Comparison of ENCODE assay signal across 8 cellular contexts in the genomic region with DNA sequence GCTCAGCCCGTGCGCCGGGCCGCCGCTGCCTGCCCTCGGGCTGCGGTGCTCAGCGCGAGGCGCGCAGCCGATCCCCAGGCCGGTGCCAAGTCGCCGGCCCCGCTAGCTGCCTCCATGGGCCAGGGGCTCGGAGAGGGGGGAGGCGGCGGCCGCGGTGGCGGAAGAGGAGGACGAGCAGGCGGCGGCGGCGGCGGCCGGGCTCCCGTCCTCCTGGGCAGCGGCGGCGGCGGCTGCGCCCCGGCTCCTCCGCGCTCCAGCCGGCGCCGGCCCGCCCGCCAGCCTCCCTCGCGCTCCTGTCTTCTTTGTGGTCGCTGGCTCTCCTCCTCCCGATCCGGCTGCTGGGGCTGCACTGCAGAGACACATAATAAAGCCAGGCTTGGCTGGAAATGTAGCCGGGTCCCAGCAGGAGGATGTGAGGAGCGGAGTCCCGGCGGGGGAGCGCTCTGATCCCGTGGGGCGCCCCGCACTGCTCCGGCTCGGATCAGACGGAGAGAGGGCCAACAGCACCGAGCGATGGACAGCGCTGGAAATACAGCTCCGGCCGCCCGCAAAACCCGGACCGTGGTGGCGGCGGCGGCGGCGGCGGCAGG. TPM values are rescaled to one million over a fixed set of nuclear protein-coding genes. Genes with fewer than 3 reads are reported as not detected.
DNase-seq lines count a peak whose midpoint lies in the region; ATAC-seq and TF ChIP-seq lines count a peak whose summit lies in the region.

No MANE protein-coding gene starts in this region.

- peaks cover 22 to 63% (median 30%) of the 10 kb centered on the region in 3 donors for H3K4me1 ChIP-seq in esophagus squamous epithelium
- H3K4me1 ChIP-seq in thymus (ENCODE audit: control insufficient read depth, insufficient read depth, low read length), result peaks cover 7% of the 10 kb centered on the region

- peak overlapping the region; percentile 47 for H3K4me3 Mint-ChIP-seq in activated CD8-positive, alpha-beta T cell treated with anti-CD3 and anti-CD28 coated beads for 36 hours

- no peak overlapping the region for H3K27ac Mint-ChIP-seq in activated CD8-positive, alpha-beta T cell treated with anti-CD3 and anti-CD28 coated beads for 36 hours

- CTCF ChIA-PET in activated CD8-positive, alpha-beta T cell treated with anti-CD3 and anti-CD28 coated beads for 36 hours (lab: Charles Lee), result interaction anchor here (0.6 to 4.5 kb wide), 16 partner anchors 14 to 415 kb away, joined by 3 to 28 read pairs (median 5); no protein-coding TSS in a partner anchor

- no peak for ATAC-seq in activated CD8-positive, alpha-beta T cell treated with anti-CD3 and anti-CD28 coated beads for 36 hours
- ATAC-seq in HG03025 (IDR thresholded peaks at IDR 0.05; ENCODE audit: low FRiP score, unreplicated experiment), result no peak

- peak; percentile 2 for DNase-seq in DMS153 treated with DMSO at 0.1 percent for 48 hours (lab: John Stamatoyannopoulos, UW; ENCODE audit: unreplicated experiment)
- no peak for DNase-seq in DMS153 (lab: John Stamatoyannopoulos, UW)
- peak; percentile 63 for DNase-seq in NCI-H1092 (lab: John Stamatoyannopoulos, UW)
- peak; percentile 34 for DNase-seq in activated CD8-positive, alpha-beta T cell treated with anti-CD3 and anti-CD28 coated beads for 36 hours
- DNase-seq in esophagus squamous epithelium (lab: John Stamatoyannopoulos, UW), result no peak
- peak; percentile 69 for DNase-seq in middle frontal gyrus (ENCODE audit: extremely low spot score, low spot score)

- H3K27ac ChIP-seq in esophagus squamous epithelium (peak overlapping the region; percentile 77 to 96 (median 87)), thymus (ENCODE audit: low read depth) (peak overlapping the region; percentile 15)

- intact Hi-C loops in activated CD8-positive, alpha-beta T cell treated with anti-CD3 and anti-CD28 coated beads for 36 hours (cut with micrococcal nuclease), result no loop called here
- intact Hi-C loops in esophagus squamous epithelium (cut with DNase I), result no loop called here

- H3K27me3 Mint-ChIP-seq in activated CD8-positive, alpha-beta T cell treated with anti-CD3 and anti-CD28 coated beads for 36 hours, result peaks cover 45% of the 10 kb centered on the region

- peaks cover 3% of the 10 kb centered on the region for H3K4me1 Mint-ChIP-seq in activated CD8-positive, alpha-beta T cell treated with anti-CD3 and anti-CD28 coated beads for 36 hours (ENCODE audit: low read depth)

- H3K36me3 Mint-ChIP-seq in activated CD8-positive, alpha-beta T cell treated with anti-CD3 and anti-CD28 coated beads for 36 hours (ENCODE audit: low read depth), result no peaks in the 10 kb centered on the region

- H3K4me3 ChIP-seq in esophagus squamous epithelium (peak overlapping the region; percentile 60 to 90 (median 71)), thymus (ENCODE audit: low read length) (peak overlapping the region; percentile 68)

- WGBS in esophagus squamous epithelium, 2 donors, result no CpG with 5 or more reads among the region's 73 CpGs
- under 1% methylated on average over 72 of the region's 73 CpGs for WGBS in thymus

- H3K27me3 ChIP-seq in esophagus squamous epithelium, result peaks cover 0 to 83% (median 0%) of the 10 kb centered on the region in 4 donors
- H3K27me3 ChIP-seq in thymus (ENCODE audit: control insufficient read depth, insufficient read depth), result peaks cover 77% of the 10 kb centered on the region

- H3K9me3 ChIP-seq in esophagus squamous epithelium (no peaks in the 10 kb centered on the region), thymus (ENCODE audit: control insufficient read depth) (peaks cover 2% of the 10 kb centered on the region)

- H3K9me3 Mint-ChIP-seq in activated CD8-positive, alpha-beta T cell treated with anti-CD3 and anti-CD28 coated beads for 36 hours, result no peaks in the 10 kb centered on the region

- POLR2A ChIA-PET in activated CD8-positive, alpha-beta T cell treated with anti-CD3 and anti-CD28 coated beads for 36 hours (lab: Charles Lee), result interaction anchor here (1.2 to 1.3 kb wide), 2 partner anchors 8 to 168 kb away, joined by 3 read pairs; a partner anchor contains a TSS

- H3K36me3 ChIP-seq in esophagus squamous epithelium, result no peaks in the 10 kb centered on the region
- H3K36me3 ChIP-seq in thymus (ENCODE audit: control insufficient read depth, insufficient read depth), result no peaks in the 10 kb centered on the region

- no peak for TF ChIP-seq POLR2A in esophagus squamous epithelium (IDR thresholded peaks at IDR 0.05)

- TF ChIP-seq CTCF in activated CD8-positive, alpha-beta T cell treated with anti-CD3 and anti-CD28 coated beads for 36 hours (IDR thresholded peaks at IDR 0.05), result no peak
- TF ChIP-seq CTCF in esophagus squamous epithelium (IDR thresholded peaks at IDR 0.05), result peak in 3 of 6 experiments; percentile 17 to 19 (median 18)

RNA-seq across cellular contexts. Expression of a gene that starts 0.9 kb away (rescaled TPM):
- not detected for total RNA-seq in activated CD8-positive, alpha-beta T cell treated with anti-CD3 and anti-CD28 coated beads for 36 hours
- total RNA-seq in esophagus squamous epithelium, result 1 to 10 TPM in 2 of 4 donors, under 1 TPM in 2; 0.72 to 5.9 (median 1.1) TPM
- polyA plus RNA-seq in thymus, result 0.52 TPM

Comparison
In these comparisons a context has a peak if more than half of its experiments do, and no peak if none do; other contexts are left out.
1. DNase-seq: peak in DMS153 treated with DMSO at 0.1 percent for 48 hours (single experiment), NCI-H1092 (single experiment), activated CD8-positive, alpha-beta T cell treated with anti-CD3 and anti-CD28 coated beads for 36 hours (single experiment) and middle frontal gyrus (single experiment); none in DMS153 (single experiment) and esophagus squamous epithelium (single experiment).